Comparison of ENCODE assay signal across 1 cellular context in the genomic region with DNA sequence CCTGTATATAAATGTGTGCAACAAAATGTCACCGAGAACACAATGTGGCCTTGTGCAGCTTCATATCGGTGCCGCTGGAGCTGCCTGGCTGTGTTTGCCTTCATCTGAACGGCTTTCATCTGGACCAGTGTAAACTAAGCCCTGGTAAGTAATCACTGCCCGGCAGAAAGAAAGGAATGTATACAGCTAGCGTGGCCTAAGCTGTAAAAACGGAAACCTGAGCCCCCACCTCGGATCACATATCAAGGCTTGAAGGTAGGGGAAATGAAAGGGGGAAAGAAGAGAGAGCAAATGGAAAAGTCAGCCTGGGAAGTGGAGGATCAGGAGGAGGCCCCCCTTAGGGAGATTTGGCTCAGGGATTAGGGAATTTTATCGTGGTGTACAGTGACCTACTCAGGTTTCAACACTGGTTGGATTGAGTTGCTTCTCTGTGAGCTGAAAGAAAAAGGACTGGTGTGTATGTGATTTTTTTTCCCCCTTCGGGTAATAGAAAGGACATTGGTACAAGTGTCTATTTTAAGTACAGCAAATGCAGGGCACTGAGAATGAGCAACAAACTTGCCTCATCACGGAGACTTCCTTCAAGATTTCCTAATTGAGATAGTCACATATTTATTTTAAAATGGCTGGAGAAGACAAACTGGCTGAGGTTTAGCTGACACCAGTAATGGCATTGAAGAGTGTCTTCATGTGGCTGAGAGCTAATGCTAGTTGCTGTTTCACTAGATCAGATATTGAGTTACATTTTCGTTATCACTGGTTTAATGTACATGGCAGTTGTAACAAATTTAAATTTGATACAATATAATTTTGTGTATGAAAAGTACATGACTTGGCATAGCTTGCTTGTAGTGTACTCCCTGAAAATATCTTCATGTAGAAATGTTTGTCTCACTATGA.
TF ChIP-seq lines count a peak whose summit lies in the region.

No MANE protein-coding gene starts in this region.

TF ChIP-seq in GM23338, 12 proteins besides CTCF, POLR2A, EP300 and RAD21 (continued from another document):
- TF ChIP-seq ZNF114 (CRISPR knock-in tag; IDR thresholded peaks at IDR 0.05), result no peak
- TF ChIP-seq EZH2phosphoT487 (IDR thresholded peaks at IDR 0.05; ENCODE audit: unreplicated experiment), result no peak
- no peak for TF ChIP-seq ETS1 (IDR thresholded peaks at IDR 0.05)
- no peak for TF ChIP-seq ZNF331 (CRISPR knock-in tag; IDR thresholded peaks at IDR 0.05; ENCODE audit: low read depth)
- TF ChIP-seq EZH2 (IDR thresholded peaks at IDR 0.05; ENCODE audit: low read depth, unreplicated experiment), result no peak
- TF ChIP-seq, protein P1, sequence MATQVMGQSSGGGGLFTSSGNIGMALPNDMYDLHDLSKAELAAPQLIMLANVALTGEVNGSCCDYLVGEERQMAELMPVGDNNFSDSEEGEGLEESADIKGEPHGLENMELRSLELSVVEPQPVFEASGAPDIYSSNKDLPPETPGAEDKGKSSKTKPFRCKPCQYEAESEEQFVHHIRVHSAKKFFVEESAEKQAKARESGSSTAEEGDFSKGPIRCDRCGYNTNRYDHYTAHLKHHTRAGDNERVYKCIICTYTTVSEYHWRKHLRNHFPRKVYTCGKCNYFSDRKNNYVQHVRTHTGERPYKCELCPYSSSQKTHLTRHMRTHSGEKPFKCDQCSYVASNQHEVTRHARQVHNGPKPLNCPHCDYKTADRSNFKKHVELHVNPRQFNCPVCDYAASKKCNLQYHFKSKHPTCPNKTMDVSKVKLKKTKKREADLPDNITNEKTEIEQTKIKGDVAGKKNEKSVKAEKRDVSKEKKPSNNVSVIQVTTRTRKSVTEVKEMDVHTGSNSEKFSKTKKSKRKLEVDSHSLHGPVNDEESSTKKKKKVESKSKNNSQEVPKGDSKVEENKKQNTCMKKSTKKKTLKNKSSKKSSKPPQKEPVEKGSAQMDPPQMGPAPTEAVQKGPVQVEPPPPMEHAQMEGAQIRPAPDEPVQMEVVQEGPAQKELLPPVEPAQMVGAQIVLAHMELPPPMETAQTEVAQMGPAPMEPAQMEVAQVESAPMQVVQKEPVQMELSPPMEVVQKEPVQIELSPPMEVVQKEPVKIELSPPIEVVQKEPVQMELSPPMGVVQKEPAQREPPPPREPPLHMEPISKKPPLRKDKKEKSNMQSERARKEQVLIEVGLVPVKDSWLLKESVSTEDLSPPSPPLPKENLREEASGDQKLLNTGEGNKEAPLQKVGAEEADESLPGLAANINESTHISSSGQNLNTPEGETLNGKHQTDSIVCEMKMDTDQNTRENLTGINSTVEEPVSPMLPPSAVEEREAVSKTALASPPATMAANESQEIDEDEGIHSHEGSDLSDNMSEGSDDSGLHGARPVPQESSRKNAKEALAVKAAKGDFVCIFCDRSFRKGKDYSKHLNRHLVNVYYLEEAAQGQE (IDR thresholded peaks at IDR 0.05; ENCODE audit: unreplicated experiment), result no peak
- TF ChIP-seq CREB1 (CRISPR knock-in tag; IDR thresholded peaks at IDR 0.05; ENCODE audit: low read depth), result no peak
- no peak for TF ChIP-seq POLR2AphosphoS5 (IDR thresholded peaks at IDR 0.05; ENCODE audit: low read depth)
- no peak for TF ChIP-seq STAT1 (IDR thresholded peaks at IDR 0.05; ENCODE audit: unreplicated experiment)
